ENCODE assay signal across 15 cellular contexts in the genomic region with DNA sequence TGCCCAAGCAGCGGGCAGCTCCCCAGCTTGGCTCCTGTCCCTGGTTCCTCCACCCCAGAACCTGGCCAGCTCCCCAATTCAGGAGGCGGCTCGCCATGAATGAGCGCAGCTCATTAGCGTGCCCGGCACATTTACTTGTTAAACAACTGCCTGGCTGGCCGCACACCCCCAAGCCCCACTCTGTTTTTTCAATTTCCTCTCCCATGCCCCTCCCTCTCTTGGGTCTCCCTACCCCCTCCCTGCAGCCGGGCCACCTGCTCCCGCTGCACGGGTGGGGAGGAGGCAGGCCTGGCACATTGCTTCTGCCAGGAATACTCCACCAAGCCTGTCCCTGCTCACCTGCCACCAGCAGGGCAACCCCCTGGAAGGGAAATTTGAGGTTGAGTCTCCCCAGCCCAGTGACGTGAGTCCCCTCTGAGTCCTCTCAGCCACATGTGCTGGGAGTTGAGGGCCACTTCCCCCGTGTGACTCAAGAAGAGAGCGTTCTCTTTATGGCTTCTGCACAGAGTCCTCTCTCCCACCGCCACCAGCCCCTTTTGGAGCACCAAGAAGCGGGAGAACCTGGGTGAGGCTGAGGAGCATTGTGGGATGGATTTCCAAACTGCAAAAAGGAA. TPM values are rescaled to one million over a fixed set of nuclear protein-coding genes. Genes with fewer than 3 reads are reported as not detected.
DNase-seq lines count a peak whose midpoint lies in the region; ATAC-seq and TF ChIP-seq lines count a peak whose summit lies in the region.
"Had no signal": no experiment of that assay in that cellular context is flagged by ENCODE, and none has a peak within 500 bp of the region (broad histone marks: within the 10 kb centered on the region; RNA-seq: fewer than 3 reads in every experiment).

No MANE protein-coding gene starts in this region.

- no peaks in the 10 kb centered on the region for H3K9me3 ChIP-seq in DND-41 (ENCODE audit: insufficient read depth, low read length, severe bottlenecking)
- H3K9me3 ChIP-seq in ascending aorta: no peaks in the 10 kb centered on the region

- DNase-seq in DND-41: peak; percentile 58
- DNase-seq in NCI-H1092 treated with DMSO at 0.1 percent for 48 hours (lab: John Stamatoyannopoulos, UW): peak; percentile 84
- DNase-seq in NCI-H69 (lab: John Stamatoyannopoulos, UW): peak; percentile 92
- peak; percentile 69 for DNase-seq in left kidney (ENCODE audit: low read depth, low spot score)
- no peak for DNase-seq in effector CD8-positive, alpha-beta T cell (lab: John Stamatoyannopoulos, UW)
- no peak for DNase-seq in MCF 10A (ENCODE audit: unreplicated experiment)
- DNase-seq in ascending aorta (ENCODE audit: low spot score in 2 of 2): no peak
- no peak for DNase-seq in foreskin melanocyte
- DNase-seq: activated CD8-positive, alpha-beta T cell treated with anti-CD3 and anti-CD28 coated beads, Interleukin-2, amount 10 ng/mL, durations not matched to agents 7 days and 5 days; activated naive CD4-positive, alpha-beta T cell treated with anti-CD3 and anti-CD28 coated beads for 36 hours; GDM1; left colon; nephron progenitor cell; Right ventricle myocardium superior; T1000 had no signal

- H3K4me1 ChIP-seq in DND-41 (ENCODE audit: insufficient read depth, low read length): peaks cover 8% of the 10 kb centered on the region
- peaks cover 0 to 3% of the 10 kb centered on the region in 2 donors for H3K4me1 ChIP-seq in ascending aorta

- H3K9me3 Mint-ChIP-seq in MCF 10A (ENCODE audit: unreplicated experiment): no peaks in the 10 kb centered on the region
- H3K9me3 Mint-ChIP-seq: activated naive CD4-positive, alpha-beta T cell treated with anti-CD3 and anti-CD28 coated beads for 36 hours had no signal

- BruUV-seq in MCF 10A (replicated peaks; lab: Mats Ljungman, UMichigan): no TSS peak

- no peaks in the 10 kb centered on the region for H3K79me2 ChIP-seq in DND-41 (ENCODE audit: insufficient read depth, low read length)

- H3K36me3 ChIP-seq in DND-41 (ENCODE audit: insufficient read depth, low read length) (no peaks in the 10 kb centered on the region), ascending aorta (no peaks in the 10 kb centered on the region)

- peaks cover 67% of the 10 kb centered on the region for H3K27me3 Mint-ChIP-seq in MCF 10A (ENCODE audit: insufficient read depth, unreplicated experiment)

- ATAC-seq in DND-41 (ENCODE audit: insufficient read depth, low read depth): peak; percentile 67
- ATAC-seq: activated CD8-positive, alpha-beta T cell treated with anti-CD3 and anti-CD28 coated beads, Interleukin-2, amount 10 ng/mL, durations not matched to agents 7 days and 5 days; left colon had no signal

- no peak for TF ChIP-seq CTCF in DND-41 (IDR thresholded peaks at IDR 0.05; ENCODE audit: borderline replicate concordance, extremely low read depth, low read length, poor library complexity, severe bottlenecking)
- TF ChIP-seq CTCF in MCF 10A (IDR thresholded peaks at IDR 0.05; ENCODE audit: unreplicated experiment): no peak
- TF ChIP-seq CTCF in ascending aorta (IDR thresholded peaks at IDR 0.05): no peak

- no peak overlapping the region for H3K4me3 Mint-ChIP-seq in MCF 10A (ENCODE audit: unreplicated experiment)
- H3K4me3 Mint-ChIP-seq: activated CD8-positive, alpha-beta T cell treated with anti-CD3 and anti-CD28 coated beads, Interleukin-2, amount 10 ng/mL, durations not matched to agents 7 days and 5 days; activated naive CD4-positive, alpha-beta T cell treated with anti-CD3 and anti-CD28 coated beads for 36 hours; nephron progenitor cell had no signal

- POLR2A ChIA-PET in MCF 10A (lab: Yijun Ruan, JAX): no interaction called here

- H3K27ac Mint-ChIP-seq in MCF 10A (ENCODE audit: low read depth, unreplicated experiment): no peak overlapping the region
- H3K27ac Mint-ChIP-seq: activated CD8-positive, alpha-beta T cell treated with anti-CD3 and anti-CD28 coated beads, Interleukin-2, amount 10 ng/mL, durations not matched to agents 7 days and 5 days; activated naive CD4-positive, alpha-beta T cell treated with anti-CD3 and anti-CD28 coated beads for 36 hours had no signal

- H3K4me3 ChIP-seq in DND-41 (ENCODE audit: low read depth in 1 of 2, low read length in 2 of 2) (no peak overlapping the region), ascending aorta (no peak overlapping the region)

- intact Hi-C loops in MCF 10A (cut with micrococcal nuclease): no loop called here
- intact Hi-C loops in ascending aorta (cut with DNase I): no loop called here

- H2AFZ ChIP-seq in DND-41 (ENCODE audit: low read depth, low read length): no peak overlapping the region; the same call in 1 of the 2 replicates

- H4K20me1 ChIP-seq in DND-41 (ENCODE audit: insufficient read depth, low read length): peaks cover 6% of the 10 kb centered on the region; the same call in 1 of the 2 replicates

- H3K27ac ChIP-seq in DND-41 (ENCODE audit: low read length): no peak overlapping the region
- no peak overlapping the region for H3K27ac ChIP-seq in ascending aorta

- CTCF ChIA-PET in MCF 10A (lab: Yijun Ruan, JAX): no interaction called here

- no peak overlapping the region for H3K9ac ChIP-seq in DND-41 (ENCODE audit: low read depth, low read length)

- no peaks in the 10 kb centered on the region for H3K36me3 Mint-ChIP-seq in MCF 10A (ENCODE audit: insufficient read depth, unreplicated experiment)

- H3K4me1 Mint-ChIP-seq in MCF 10A (ENCODE audit: insufficient read depth, unreplicated experiment): no peaks in the 10 kb centered on the region

- H3K27me3 ChIP-seq in DND-41 (ENCODE audit: insufficient read depth, low read length, poor library complexity) (peaks cover 66% of the 10 kb centered on the region), ascending aorta (peaks cover 4% of the 10 kb centered on the region)

- no peak overlapping the region for H3K4me2 ChIP-seq in DND-41 (ENCODE audit: insufficient read depth, low read length)

RNA-seq across cellular contexts. Expression of a gene that starts 2.6 kb away (rescaled TPM):
- 0.02 TPM in 1 of 2 replicates, not detected in the other for total RNA-seq in MCF 10A (2022)
- total RNA-seq in ascending aorta: not detected

Comparison
In these comparisons a context has a peak if more than half of its experiments do, and no peak if none do; other contexts are left out.
1. DNase-seq: peak in DND-41 (single experiment), NCI-H1092 treated with DMSO at 0.1 percent for 48 hours (single experiment), NCI-H69 (single experiment) and left kidney (single experiment); none in effector CD8-positive, alpha-beta T cell (single experiment), MCF 10A (single experiment), ascending aorta (0 of 2) and foreskin melanocyte (single experiment).